11 cellular contexts compared by ENCODE assay signal in the genomic region with DNA sequence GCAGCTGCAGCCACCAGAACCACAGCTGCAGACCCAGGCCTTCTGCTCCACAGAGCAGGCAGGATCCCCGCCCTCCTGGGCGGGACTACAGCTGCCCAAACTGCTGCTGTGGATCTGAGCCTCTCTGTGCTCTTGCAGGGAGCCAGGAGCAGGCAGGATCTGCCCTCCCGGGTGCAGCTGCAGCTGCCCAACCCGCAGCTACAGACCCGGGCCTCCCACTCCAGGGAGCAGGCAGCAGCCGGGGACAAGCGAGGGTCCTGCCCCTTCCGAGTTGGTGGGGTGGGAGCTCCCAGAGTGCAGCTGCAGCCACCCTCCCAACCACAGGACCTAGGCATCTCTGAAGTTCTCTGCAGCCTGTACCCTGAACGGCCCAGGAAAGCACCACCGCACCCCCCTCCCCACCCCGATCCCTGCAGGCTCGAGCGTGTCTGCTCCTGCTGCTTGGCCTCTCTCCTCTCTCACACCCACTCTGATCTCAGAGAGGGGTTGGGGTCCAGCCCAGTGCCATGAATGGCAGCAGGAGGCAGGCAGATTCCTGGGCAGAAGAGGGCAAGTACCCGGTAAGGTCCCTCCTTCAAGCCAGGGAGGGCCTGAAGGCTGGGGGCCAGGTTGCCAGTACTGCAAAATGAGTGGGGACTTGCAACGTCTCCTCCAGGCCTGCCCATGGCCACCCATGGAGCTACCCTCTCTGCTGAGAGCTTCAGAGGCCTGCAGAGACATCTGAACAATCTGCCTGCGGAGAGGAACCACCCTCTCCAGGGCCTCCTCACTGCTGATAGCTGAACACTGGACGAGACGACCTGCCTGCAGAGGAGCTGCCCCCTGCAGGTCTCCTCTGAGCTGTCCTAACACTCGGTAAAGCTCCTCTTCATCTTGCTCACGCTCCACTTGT. TPM values are rescaled to one million over a fixed set of nuclear protein-coding genes. Genes with fewer than 3 reads are reported as not detected.
A peak's percentile ranks its signal among the peaks of the same experiment; 100 is the strongest.
DNase-seq lines count a peak whose midpoint lies in the region; TF ChIP-seq lines count a peak whose summit lies in the region.
"Had no signal": no experiment of that assay in that cellular context is flagged by ENCODE, and none has a peak within 500 bp of the region (broad histone marks: within the 10 kb centered on the region; RNA-seq: fewer than 3 reads in every experiment).

No MANE protein-coding gene starts in this region.

- H3K4me3 ChIP-seq in MM.1S (ENCODE audit: low read length) (no peak overlapping the region), choroid plexus epithelial cell (ENCODE audit: low read depth, low read length) (no peak overlapping the region), prostate gland (no peak overlapping the region)

- H3K9ac ChIP-seq in MM.1S (ENCODE audit: low read length): no peak overlapping the region

- no peak for TF ChIP-seq POLR2A in prostate gland (IDR thresholded peaks at IDR 0.05)

- H4K20me1 ChIP-seq in MM.1S (ENCODE audit: insufficient read depth, low read length): no peaks in the 10 kb centered on the region

- DNase-seq in EH (ENCODE audit: low read depth) (peak; percentile 46), MM.1S (no peak), choroid plexus epithelial cell (ENCODE audit: low read depth) (peak; percentile 84), myocyte (ENCODE audit: low read depth) (peak; percentile 69), NCI-H1092 treated with DMSO at 0.1 percent for 48 hours (lab: John Stamatoyannopoulos, UW) (no peak), DMS53 (lab: John Stamatoyannopoulos, UW) (no peak), NCI-H1092 (lab: John Stamatoyannopoulos, UW) (no peak), prostate gland (ENCODE audit: low spot score) (no peak)
- DNase-seq: activated CD4-positive, alpha-beta T cell treated with anti-CD3 and anti-CD28 coated beads for 36 hours; NCI-H1417 had no signal

- no peaks in the 10 kb centered on the region for H3K4me1 ChIP-seq in MM.1S (ENCODE audit: low read length)
- H3K4me1 ChIP-seq in prostate gland (replicated peaks): no peaks in the 10 kb centered on the region

- WGBS in prostate gland: 36% methylated on average over 20 of the region's 20 CpGs

- no peak overlapping the region for H3K27ac ChIP-seq in MM.1S (ENCODE audit: low read length)
- no peak overlapping the region for H3K27ac ChIP-seq in prostate gland

- H3K9me3 ChIP-seq in MM.1S (replicated peaks; ENCODE audit: insufficient read depth, low read length) (no peaks in the 10 kb centered on the region), prostate gland (no peaks in the 10 kb centered on the region)

- no peaks in the 10 kb centered on the region for H3K9me2 ChIP-seq in MM.1S (replicated peaks; ENCODE audit: insufficient read depth, low read length)

- H3K27me3 ChIP-seq in MM.1S (replicated peaks; ENCODE audit: insufficient read depth, low read length) (peaks cover 31% of the 10 kb centered on the region), prostate gland (replicated peaks; ENCODE audit: insufficient read depth) (no peaks in the 10 kb centered on the region)

- intact Hi-C loops in prostate gland (cut with DNase I): no loop called here

- no peak overlapping the region; the same call in 1 of the 2 replicates for H2AFZ ChIP-seq in MM.1S (ENCODE audit: low read length)

- TF ChIP-seq CTCF in MM.1S (IDR thresholded peaks at IDR 0.05; ENCODE audit: low read length) (peak; percentile 17; the same call in 1 of the 2 replicates), choroid plexus epithelial cell (conservative IDR thresholded peaks at IDR 0.05; ENCODE audit: low read depth, low read length) (peak; percentile 79), prostate gland (IDR thresholded peaks at IDR 0.05) (no peak)

- H3K79me2 ChIP-seq in MM.1S (ENCODE audit: low read length): no peaks in the 10 kb centered on the region

- H3K4me2 ChIP-seq in MM.1S (ENCODE audit: low read depth, low read length): no peak overlapping the region

- no peaks in the 10 kb centered on the region for H3K36me3 ChIP-seq in MM.1S (replicated peaks; ENCODE audit: insufficient read depth, low read length)
- no peaks in the 10 kb centered on the region for H3K36me3 ChIP-seq in prostate gland

- H3F3A ChIP-seq in MM.1S (ENCODE audit: insufficient read depth, low read length): no peaks in the 10 kb centered on the region

RNA-seq across cellular contexts. Expression of a gene that starts 16.4 kb away (rescaled TPM):
- 261 and 322 TPM in 2 replicates for total RNA-seq in myocyte
- polyA plus RNA-seq in myocyte (2012): 427 TPM
- total RNA-seq in prostate gland: 10 to 100 TPM in 1 of 2 donors, 1 to 10 TPM in 1; 5.9 to 38.6 TPM

RNA-seq across cellular contexts. Expression of a gene that starts 39.1 kb away (rescaled TPM):
- total RNA-seq in myocyte: not detected in 2 replicates
- polyA plus RNA-seq in myocyte (2012): not detected
- total RNA-seq in prostate gland: under 1 TPM; 0.23 to 0.74 TPM

RNA-seq across cellular contexts. Expression of a gene that starts 53.2 kb away (rescaled TPM):
- total RNA-seq in myocyte (20.7 and 23.0 TPM in 2 replicates), prostate gland (10 to 100 TPM; 12.6 to 49.0 TPM)
- polyA plus RNA-seq in myocyte (2012): 13.4 TPM

RNA-seq across cellular contexts. Expression of a gene that starts 54.8 kb away (rescaled TPM):
- total RNA-seq in myocyte (10.1 and 10.4 TPM in 2 replicates), prostate gland (10 to 100 TPM in 1 of 2 donors, 1 to 10 TPM in 1; 4.6 to 14.9 TPM)
- 12.3 TPM for polyA plus RNA-seq in myocyte (2012)

RNA-seq across cellular contexts. Expression of a gene that starts 55.2 kb away (rescaled TPM):
- total RNA-seq in myocyte: not detected in 2 replicates
- not detected for polyA plus RNA-seq in myocyte (2012)
- 1 to 10 TPM in 1 of 2 donors, not detected in 1; 2.8 TPM for total RNA-seq in prostate gland
- total RNA-seq: mesothelial cell of epicardium had no signal

Comparison
In these comparisons a context has a peak if more than half of its experiments do, and no peak if none do; other contexts are left out.
1. DNase-seq: peak in EH (single experiment), choroid plexus epithelial cell (single experiment) and myocyte (single experiment); none in MM.1S (single experiment), NCI-H1092 treated with DMSO at 0.1 percent for 48 hours (single experiment), DMS53 (single experiment), NCI-H1092 (single experiment) and prostate gland (single experiment).
2. CTCF ChIP-seq: peak in MM.1S (single experiment) and choroid plexus epithelial cell (single experiment); none in prostate gland (0 of 4).